27 cellular contexts compared by ENCODE assay signal in genomic region chr3:38283810-38284775, GRCh38. TPM values are rescaled to one million over a fixed set of nuclear protein-coding genes. Genes with fewer than 3 reads are reported as not detected.
DNase-seq lines count a peak whose midpoint lies in the region; ATAC-seq and TF ChIP-seq lines count a peak whose summit lies in the region.
"Had no signal": no experiment of that assay in that cellular context is flagged by ENCODE, and none has a peak within 500 bp of the region (broad histone marks: within the 10 kb centered on the region; RNA-seq: fewer than 3 reads in every experiment).

No MANE protein-coding gene starts in this region.

- H3K27ac ChIP-seq in GM23248, result peak overlapping the region; percentile 49
- no peak overlapping the region for H3K27ac ChIP-seq in gastroesophageal sphincter
- no peak overlapping the region for H3K27ac ChIP-seq in upper lobe of right lung
- no peak overlapping the region for H3K27ac ChIP-seq in dorsolateral prefrontal cortex
- H3K27ac ChIP-seq: C4-2B, esophagus squamous epithelium, hepatocyte, parathyroid adenoma had no signal

- H3K79me2 ChIP-seq in GM23248 (ENCODE audit: insufficient read depth), result no peaks in the 10 kb centered on the region
- H3K79me2 ChIP-seq: hepatocyte, parathyroid adenoma had no signal

- ATAC-seq in gastroesophageal sphincter (peak; percentile 28), upper lobe of right lung (peak; percentile 25)
- ATAC-seq: stimulated activated naive CD8-positive, alpha-beta T cell treated with anti-CD3 and anti-CD28 coated beads, Interleukin-15, amount 100 ng/mL, for 72 hours had no signal

- H3K4me1 ChIP-seq in GM23248 (ENCODE audit: insufficient read depth), result peaks cover 6% of the 10 kb centered on the region
- no peaks in the 10 kb centered on the region for H3K4me1 ChIP-seq in gastroesophageal sphincter
- H3K4me1 ChIP-seq in upper lobe of right lung, result no peaks in the 10 kb centered on the region
- H3K4me1 ChIP-seq: parathyroid adenoma had no signal

- no peaks in the 10 kb centered on the region for H4K20me1 ChIP-seq in GM23248 (ENCODE audit: insufficient read depth)

- no peaks in the 10 kb centered on the region for H3F3A ChIP-seq in GM23248 (ENCODE audit: insufficient read depth)

- TF ChIP-seq CTCF in gastroesophageal sphincter (IDR thresholded peaks at IDR 0.05), result no peak
- no peak for TF ChIP-seq CTCF in upper lobe of right lung (IDR thresholded peaks at IDR 0.05)
- TF ChIP-seq CTCF in dorsolateral prefrontal cortex (IDR thresholded peaks at IDR 0.05 in 54 of 56, conservative IDR thresholded peaks at IDR 0.05 in 2 of 56; ENCODE audit: low read depth in 1 of 56, partially characterized antibody in 56 of 56), result no peak

- peak overlapping the region; percentile 15; the same call in 1 of the 2 replicates for H2AFZ ChIP-seq in GM23248
- H2AFZ ChIP-seq: hepatocyte, parathyroid adenoma had no signal

- no peaks in the 10 kb centered on the region for H3K9me3 ChIP-seq in GM23248 (ENCODE audit: low read depth)
- H3K9me3 ChIP-seq in gastroesophageal sphincter, result no peaks in the 10 kb centered on the region
- H3K9me3 ChIP-seq in upper lobe of right lung, result no peaks in the 10 kb centered on the region
- H3K9me3 ChIP-seq: esophagus squamous epithelium had no signal

- WGBS in GM23248 (ENCODE audit: low coverage in 1 of 2, low lambda C conversion rate in 2 of 2, missing lambda C conversion rate in 2 of 2), 2 experiments, result 18 to 19% methylated on average over 15 to 16 of the region's 16 CpGs
- WGBS in gastroesophageal sphincter (ENCODE audit: low coverage in 1 of 2), 2 donors, result 46 to 72% methylated on average over 5 to 9 of the region's 16 CpGs

- H3K4me3 ChIP-seq in GM23248 (no peak overlapping the region), gastroesophageal sphincter (no peak overlapping the region), upper lobe of right lung (no peak overlapping the region), dorsolateral prefrontal cortex (no peak overlapping the region)
- H3K4me3 ChIP-seq: esophagus squamous epithelium, hepatocyte had no signal

- H3K36me3 ChIP-seq in GM23248 (ENCODE audit: low read depth) (no peaks in the 10 kb centered on the region), gastroesophageal sphincter (no peaks in the 10 kb centered on the region), upper lobe of right lung (no peaks in the 10 kb centered on the region)
- H3K36me3 ChIP-seq: esophagus squamous epithelium had no signal

- no peaks in the 10 kb centered on the region for H3K9me2 ChIP-seq in GM23248 (ENCODE audit: insufficient read depth)

- intact Hi-C loops in upper lobe of right lung (cut with DNase I), result no loop called here
- intact Hi-C loops in dorsolateral prefrontal cortex (cut with DNase I), result no loop called here

- in situ Hi-C loops in GM23248 (cut with MboI), result no loop called here

- H3K27me3 ChIP-seq in GM23248 (replicated peaks; ENCODE audit: insufficient read depth) (no peaks in the 10 kb centered on the region), gastroesophageal sphincter (no peaks in the 10 kb centered on the region), upper lobe of right lung (no peaks in the 10 kb centered on the region), dorsolateral prefrontal cortex (no peaks in the 10 kb centered on the region)
- H3K27me3 ChIP-seq: esophagus squamous epithelium, hepatocyte had no signal

- no peak for TF ChIP-seq EP300 in gastroesophageal sphincter (IDR thresholded peaks at IDR 0.05)

- H3K4me2 ChIP-seq in GM23248 (ENCODE audit: unreplicated experiment), result no peak overlapping the region
- H3K4me2 ChIP-seq: hepatocyte had no signal

- no peak overlapping the region for H3K9ac ChIP-seq in GM23248
- H3K9ac ChIP-seq: parathyroid adenoma had no signal

- TF ChIP-seq POLR2A in gastroesophageal sphincter (IDR thresholded peaks at IDR 0.05), result no peak

- DNase-seq in GM23248 (peak; percentile 90), astrocyte of the hippocampus (ENCODE audit: low read depth, low spot score) (peak; percentile 59), upper lobe of right lung (no peak), DMS53 treated with DMSO at 0.1 percent for 48 hours (lab: John Stamatoyannopoulos, UW; ENCODE audit: unreplicated experiment) (no peak), DMS79 treated with DMSO at 0.1 percent for 48 hours (lab: John Stamatoyannopoulos, UW) (no peak), dorsolateral prefrontal cortex (no peak), CD1c-positive myeloid dendritic cell (ENCODE audit: extremely low spot score) (no peak)
- DNase-seq: activated CD4-positive, alpha-beta T cell treated with anti-CD3 and anti-CD28 coated beads for 4 hours; activated CD8-positive, alpha-beta memory T cell treated with anti-CD3 and anti-CD28 coated beads, Interleukin-2, amount 50 U/mL, for 4 hours; activated effector memory CD4-positive, alpha-beta T cell treated with Interleukin-2 at 50 U/mL for 16 hours; effector CD8-positive, alpha-beta T cell; esophagus squamous epithelium; islet precursor cell; Karpas-422; NCI-H1092; NCI-H2107; NCI-H526; stimulated activated CD4-positive, alpha-beta T cell treated with anti-CD3 and anti-CD28 coated beads, Interleukin-2, amount 100 ng/mL, for 48 hours; stimulated activated naive CD8-positive, alpha-beta T cell treated with anti-CD3 and anti-CD28 coated beads, Interleukin-15, amount 100 ng/mL, for 72 hours had no signal

RNA-seq across cellular contexts. Expression of gene SLC22A14, which starts 2.0 kb away (rescaled TPM):
- not detected in 2 replicates for total RNA-seq in GM23248 (2014; rRNA removed; shearing (Covaris generic))
- 0.08 TPM in 1 of 2 replicates, not detected in the other for polyA plus RNA-seq in GM23248 (2016; fragmentation: Nextera tagmentation; extraction: Ambion mirVana)
- total RNA-seq in gastroesophageal sphincter (under 1 TPM in 1 of 4 donors, not detected in 3; 0.13 TPM), upper lobe of right lung (0.20 TPM), dorsolateral prefrontal cortex (1 to 10 TPM; 1.3 to 7.4 (median 3.2) TPM)
- total RNA-seq: HT-29, lung microvascular endothelial cell had no signal

RNA-seq across cellular contexts. Expression of gene SLC22A13, which starts 18.5 kb away (rescaled TPM):
- total RNA-seq in GM23248 (2014; rRNA removed; shearing (Covaris generic)), result 0.38 and 0.86 TPM in 2 replicates
- not detected in 2 replicates for polyA plus RNA-seq in GM23248 (2016; fragmentation: Nextera tagmentation; extraction: Ambion mirVana)
- total RNA-seq in gastroesophageal sphincter (1 to 10 TPM in 1 of 4 donors, under 1 TPM in 3; 0.16 to 1.3 (median 0.69) TPM), upper lobe of right lung (0.41 TPM), dorsolateral prefrontal cortex (10 to 100 TPM in 1 of 120 experiments, 1 to 10 TPM in 119; 1.4 to 10.3 (median 4.6) TPM)
- total RNA-seq: skeletal muscle tissue had no signal
- polyA plus RNA-seq: hepatocyte, urinary bladder had no signal

Comparison
In these comparisons a context has a peak if more than half of its experiments do, and no peak if none do; other contexts are left out.
1. DNase-seq: peak in GM23248 (single experiment) and astrocyte of the hippocampus (single experiment); none in upper lobe of right lung (single experiment), DMS53 treated with DMSO at 0.1 percent for 48 hours (single experiment), DMS79 treated with DMSO at 0.1 percent for 48 hours (single experiment), dorsolateral prefrontal cortex (0 of 10) and CD1c-positive myeloid dendritic cell (single experiment).